8 cellular contexts compared by ENCODE assay signal in genomic region chr19:3387645-3388589, GRCh38. TPM values are rescaled to one million over a fixed set of nuclear protein-coding genes. Genes with fewer than 3 reads are reported as not detected.
DNase-seq lines count a peak whose midpoint lies in the region; TF ChIP-seq lines count a peak whose summit lies in the region.

No MANE protein-coding gene starts in this region.

- H3K4me3 ChIP-seq in HFF-Myc (replicated peaks; ENCODE audit: low read depth, low read length) (no peak overlapping the region), adrenal gland (peak overlapping the region in 1 of 4 donors; percentile 23)

- peaks cover 69 to 80% of the 10 kb centered on the region in 2 donors for H3K4me1 ChIP-seq in adrenal gland (replicated peaks in 1 of 2)

- intact Hi-C loops in adrenal gland (cut with DNase I), result loop anchor here in 1 of 2 donors (2.0 kb wide), 1 partner anchor 15 kb away; no protein-coding TSS in a partner anchor

- peaks cover 0 to 15% of the 10 kb centered on the region in 2 donors for H3K36me3 ChIP-seq in adrenal gland (replicated peaks in 1 of 2)

- no peak for TF ChIP-seq CTCF in HFF-Myc (IDR thresholded peaks at IDR 0.05; ENCODE audit: low read depth, low read length, missing control alignments)
- TF ChIP-seq CTCF in adrenal gland (IDR thresholded peaks at IDR 0.05), result peak in 2 of 6 experiments; percentile 30 to 41

- no peaks in the 10 kb centered on the region for H3K9me3 ChIP-seq in adrenal gland (replicated peaks in 1 of 3)

- H3K27ac ChIP-seq in adrenal gland, result peak overlapping the region; percentile 71 to 95 (median 91)

- 29 to 36% (median 35%) methylated on average over 9 to 42 of the region's 42 CpGs for WGBS in adrenal gland, 4 donors

- TF ChIP-seq POLR2A in adrenal gland (IDR thresholded peaks at IDR 0.05), result peak in 1 of 2 donors; percentile 51

- DNase-seq in HFF-Myc (ENCODE audit: extremely low read depth, low read depth) (peak; percentile 49), adrenal gland (peak; percentile 93 to 96 (median 94)), hypothalamus (lab: John Stamatoyannopoulos, UW) (peak; percentile 42 to 96 (median 89)), superior temporal gyrus (ENCODE audit: extremely low spot score) (peak; percentile 92), NAMALWA (ENCODE audit: low spot score) (no peak), NCI-H1048 (lab: John Stamatoyannopoulos, UW) (no peak), OCI-M2 (lab: John Stamatoyannopoulos, UW; ENCODE audit: unreplicated experiment) (no peak), T-helper 2 cell (no peak)

- H3K27me3 ChIP-seq in adrenal gland, result no peaks in the 10 kb centered on the region

RNA-seq across cellular contexts. Expression of gene NFIC, which starts 21.5 kb away (rescaled TPM):
- total RNA-seq in adrenal gland, result 100 to 1,000 TPM; 124 to 329 (median 236) TPM
- 100 to 1,000 TPM in 1 of 3 donors, 10 to 100 TPM in 2; 34.9 to 154 (median 69.2) TPM for polyA plus RNA-seq in adrenal gland

Comparison
In these comparisons a context has a peak if more than half of its experiments do, and no peak if none do; other contexts are left out.
1. DNase-seq: peak in HFF-Myc (single experiment), adrenal gland (7 of 7), hypothalamus (51 of 51) and superior temporal gyrus (single experiment); none in NAMALWA (single experiment), NCI-H1048 (single experiment), OCI-M2 (single experiment) and T-helper 2 cell (0 of 5).